In genomic region chr6:106628658-106629102, GRCh38 we compare ENCODE assay signal across 8 cellular contexts. TPM values are rescaled to one million over a fixed set of nuclear protein-coding genes. Genes with fewer than 3 reads are reported as not detected.
DNase-seq lines count a peak whose midpoint lies in the region; ATAC-seq, FAIRE-seq and TF ChIP-seq lines count a peak whose summit lies in the region.

No MANE protein-coding gene starts in this region.

- H3K27me3 ChIP-seq in body of pancreas (no peaks in the 10 kb centered on the region), tibial nerve (no peaks in the 10 kb centered on the region)

- TF ChIP-seq RAD21 in A549 (conservative IDR thresholded peaks at IDR 0.05 in 1 of 2, IDR thresholded peaks at IDR 0.05 in 1 of 2), result no peak

- DNase-seq in A549 (ENCODE audit: low read depth in 1 of 2, low spot score in 1 of 2) (no peak), HT-29 (ENCODE audit: low spot score) (peak; percentile 52), body of pancreas (no peak), lower leg skin (ENCODE audit: low spot score in 2 of 2) (no peak), tibial nerve (ENCODE audit: low spot score in 2 of 2) (no peak), NOMO-1 treated with DMSO at 0.1 percent for 48 hours (lab: John Stamatoyannopoulos, UW; ENCODE audit: unreplicated experiment) (no peak), NCI-H446 (lab: John Stamatoyannopoulos, UW) (no peak)

- TF ChIP-seq POLR2A in A549 (IDR thresholded peaks at IDR 0.05; ENCODE audit: low read length), result no peak
- no peak for TF ChIP-seq POLR2A in body of pancreas (IDR thresholded peaks at IDR 0.05)
- TF ChIP-seq POLR2A in lower leg skin (IDR thresholded peaks at IDR 0.05), result no peak
- TF ChIP-seq POLR2A in tibial nerve (IDR thresholded peaks at IDR 0.05), result no peak

- TF ChIP-seq CTCF in A549 (IDR thresholded peaks at IDR 0.05) (no peak), body of pancreas (IDR thresholded peaks at IDR 0.05) (no peak), lower leg skin (IDR thresholded peaks at IDR 0.05) (no peak), tibial nerve (IDR thresholded peaks at IDR 0.05) (no peak)

- H3K4me2 ChIP-seq in A549, result peak overlapping the region; percentile 85

- H3K36me3 ChIP-seq in body of pancreas (replicated peaks in 1 of 2; ENCODE audit: insufficient read depth in 1 of 2, low read depth in 2 of 2) (no peaks in the 10 kb centered on the region), tibial nerve (no peaks in the 10 kb centered on the region)

- intact Hi-C loops in body of pancreas (cut with DNase I), result no loop called here
- intact Hi-C loops in lower leg skin (cut with DNase I; ENCODE audit: low total_unique reads), result no loop called here

- TF ChIP-seq EP300 in A549 (IDR thresholded peaks at IDR 0.05) (no peak), tibial nerve (IDR thresholded peaks at IDR 0.05) (no peak)

- H3K9me3 ChIP-seq in A549, result no peaks in the 10 kb centered on the region
- H3K9me3 ChIP-seq in body of pancreas, result no peaks in the 10 kb centered on the region
- H3K9me3 ChIP-seq in tibial nerve, result no peaks in the 10 kb centered on the region

- CTCF ChIA-PET in A549 (lab: Yijun Ruan, JAX), result no interaction called here

- H3K4me1 ChIP-seq in A549 (peaks cover 15% of the 10 kb centered on the region), body of pancreas (peaks cover 30% of the 10 kb centered on the region), tibial nerve (peaks cover 0 to 29% (median 8%) of the 10 kb centered on the region in 4 donors)

- ATAC-seq in A549 (peak; percentile 27 to 49; a peak in 3 of 6 replicates), GM18870 (IDR thresholded peaks at IDR 0.05; ENCODE audit: unreplicated experiment) (peak; percentile 20), body of pancreas (peak; percentile 3)

- POLR2A ChIA-PET in A549 (lab: Yijun Ruan, JAX), result no interaction called here

- FAIRE-seq in A549 (lab: Jason Lieb, UNC), result no peak

- H3K27ac ChIP-seq in A549 (peak overlapping the region; percentile 84 to 97), body of pancreas (peak overlapping the region; percentile 40 to 84 (median 78)), tibial nerve (peak overlapping the region in 3 of 4 donors; percentile 23 to 80 (median 79))

- H3K4me3 ChIP-seq in A549, result peak overlapping the region; percentile 86
- peak overlapping the region; percentile 64 to 87 for H3K4me3 ChIP-seq in body of pancreas
- H3K4me3 ChIP-seq in lower leg skin (ENCODE audit: low read depth, poor library complexity, severe bottlenecking), result peak overlapping the region; percentile 89
- H3K4me3 ChIP-seq in tibial nerve, result peak overlapping the region; percentile 78 to 92 (median 86)

- WGBS in A549 (ENCODE audit: missing lambda C conversion rate), result 16% methylated on average over 7 of the region's 7 CpGs
- 18 to 19% methylated on average over 7 of the region's 7 CpGs for WGBS in body of pancreas, 2 donors
- 28% methylated on average over 7 of the region's 7 CpGs for WGBS in lower leg skin, 2 donors
- 28 to 33% methylated on average over 7 of the region's 7 CpGs for WGBS in tibial nerve, 2 donors

TF ChIP-seq in A549, 52 proteins besides CTCF, POLR2A, EP300 and RAD21:
- TF ChIP-seq HEYL (CRISPR knock-in tag; IDR thresholded peaks at IDR 0.05) (no peak), MYC (IDR thresholded peaks at IDR 0.05; ENCODE audit: borderline replicate concordance, low read length) (no peak), CBX2 (IDR thresholded peaks at IDR 0.05; ENCODE audit: borderline replicate concordance, low read depth) (no peak), POLR2AphosphoS2 (conservative IDR thresholded peaks at IDR 0.05; ENCODE audit: low read length) (no peak), HOXA7 (CRISPR knock-in tag; IDR thresholded peaks at IDR 0.05) (no peak), PHF8 (IDR thresholded peaks at IDR 0.05; ENCODE audit: borderline replicate concordance, low read depth) (no peak)
- TF ChIP-seq, protein P1, sequence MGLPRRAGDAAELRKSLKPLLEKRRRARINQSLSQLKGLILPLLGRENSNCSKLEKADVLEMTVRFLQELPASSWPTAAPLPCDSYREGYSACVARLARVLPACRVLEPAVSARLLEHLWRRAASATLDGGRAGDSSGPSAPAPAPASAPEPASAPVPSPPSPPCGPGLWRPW (IDR thresholded peaks at IDR 0.05), result no peak

RNA-seq across cellular contexts. Expression of gene RTN4IP1, which starts 0.6 kb away (rescaled TPM):
- polyA plus RNA-seq in A549 (2011; rRNA removed), result 13.5 and 15.1 TPM in 2 replicates
- polyA plus RNA-seq in A549 (2012; cell fraction: cytosol; rRNA removed), result 6.0 and 6.9 TPM in 2 replicates
- 2.5 and 3.9 TPM in 2 replicates for polyA plus RNA-seq in A549 (2012; cell fraction: nucleus; rRNA removed)
- 12.6 to 13.9 TPM (median 13.6 TPM) in 3 replicates for polyA plus RNA-seq in A549 (2017; fragmentation: RNase III; extraction: RNeasy Plus Mini Kit Qiagen cat#74134 plus additional on column Dnase treatment)
- polyA minus RNA-seq in A549 (2011; rRNA and poly(A)+ RNA removed), result 5.5 and 7.2 TPM in 2 replicates
- total RNA-seq in HT-29 (2014; rRNA removed; shearing (Covaris generic)), result 4.1 and 4.4 TPM in 2 replicates
- 1 to 10 TPM; 3.6 to 4.0 TPM for total RNA-seq in body of pancreas
- 1 to 10 TPM in 3 of 4 donors, under 1 TPM in 1; 0.80 to 4.1 (median 2.5) TPM for total RNA-seq in lower leg skin
- 1 to 10 TPM; 3.3 to 7.1 (median 6.8) TPM for total RNA-seq in tibial nerve

RNA-seq across cellular contexts. Expression of gene QRSL1, which starts 0.7 kb away (rescaled TPM):
- 13.5 and 15.9 TPM in 2 replicates for polyA plus RNA-seq in A549 (2011; rRNA removed)
- 4.5 and 5.4 TPM in 2 replicates for polyA plus RNA-seq in A549 (2012; cell fraction: cytosol; rRNA removed)
- 2.1 and 3.1 TPM in 2 replicates for polyA plus RNA-seq in A549 (2012; cell fraction: nucleus; rRNA removed)
- 11.1 to 12.4 TPM (median 11.5 TPM) in 3 replicates for polyA plus RNA-seq in A549 (2017; fragmentation: RNase III; extraction: RNeasy Plus Mini Kit Qiagen cat#74134 plus additional on column Dnase treatment)
- polyA minus RNA-seq in A549 (2011; rRNA and poly(A)+ RNA removed), result 9.2 and 9.6 TPM in 2 replicates
- total RNA-seq in HT-29 (2014; rRNA removed; shearing (Covaris generic)), result 5.7 and 6.7 TPM in 2 replicates
- 1 to 10 TPM; 3.0 to 6.2 TPM for total RNA-seq in body of pancreas
- total RNA-seq in lower leg skin, result 1 to 10 TPM; 5.3 to 8.0 (median 6.2) TPM
- 10 to 100 TPM in 3 of 4 donors, 1 to 10 TPM in 1; 9.6 to 14.0 (median 11.1) TPM for total RNA-seq in tibial nerve
